Comparison of ENCODE assay signal across 1 cellular context in the genomic region with DNA sequence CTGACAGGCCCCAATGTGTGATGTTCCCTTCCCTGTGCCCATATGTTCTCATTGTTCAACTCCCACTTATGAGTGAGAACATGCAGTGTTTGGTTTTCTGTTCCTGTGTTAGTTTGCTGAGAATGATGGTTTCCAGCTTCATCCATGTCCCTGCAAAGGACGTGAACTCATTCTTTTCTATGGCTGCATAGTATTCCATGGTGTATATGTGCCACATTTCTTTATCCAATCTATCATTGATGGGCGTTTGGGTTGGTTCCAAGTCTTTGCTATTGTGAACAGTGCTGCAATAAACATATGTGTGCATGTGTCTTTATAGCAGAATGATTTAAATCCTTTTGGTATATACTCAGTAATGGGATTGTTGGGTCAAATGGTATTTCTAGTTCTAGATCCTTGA. TPM values are rescaled to one million over a fixed set of nuclear protein-coding genes. Genes with fewer than 3 reads are reported as not detected.
"Had no signal": no experiment of that assay in that cellular context is flagged by ENCODE, and none has a peak within 500 bp of the region (broad histone marks: within the 10 kb centered on the region; RNA-seq: fewer than 3 reads in every experiment).

No MANE protein-coding gene starts in this region.

RNA-seq across cellular contexts. Expression of a gene that starts 8.8 kb away (rescaled TPM):
- total RNA-seq: G401 had no signal

RNA-seq across cellular contexts. Expression of a gene that starts 47.3 kb away (rescaled TPM):
- total RNA-seq: G401 had no signal
